In the genomic region with DNA sequence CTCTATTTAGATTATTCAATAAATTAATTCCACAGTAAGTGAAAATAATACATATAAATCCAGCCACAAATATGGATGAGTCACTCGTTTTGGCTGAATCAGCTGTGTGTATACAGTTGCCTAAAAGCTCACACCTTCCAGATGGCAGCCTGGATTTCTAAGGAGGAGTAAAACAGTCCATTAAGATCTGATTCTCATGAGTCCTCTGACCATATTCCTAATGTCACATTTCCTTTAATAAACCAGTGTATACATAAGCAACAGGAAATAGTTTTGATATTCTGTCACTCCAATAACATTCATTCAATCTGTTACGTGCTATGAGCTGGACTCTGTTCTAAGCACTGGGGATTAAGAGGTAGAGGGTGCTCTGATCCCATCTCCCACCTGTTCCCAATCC, we compare ENCODE assay signal across 16 cellular contexts. TPM values are rescaled to one million over a fixed set of nuclear protein-coding genes. Genes with fewer than 3 reads are reported as not detected.
A peak's percentile ranks its signal among the peaks of the same experiment; 100 is the strongest.
DNase-seq lines count a peak whose midpoint lies in the region; ATAC-seq and TF ChIP-seq lines count a peak whose summit lies in the region.
"Had no signal": no experiment of that assay in that cellular context is flagged by ENCODE, and none has a peak within 500 bp of the region (broad histone marks: within the 10 kb centered on the region; RNA-seq: fewer than 3 reads in every experiment).

No MANE protein-coding gene starts in this region.

- H2AK5ac ChIP-seq in mesenchymal stem cell (ENCODE audit: low read length, severe bottlenecking): no peak overlapping the region

- DNase-seq in AG10803 (ENCODE audit: low read depth) (peak; percentile 88), MG63 (peak; percentile 74), dedifferentiated amniotic fluid mesenchymal stem cell (ENCODE audit: extremely low spot score) (peak; percentile 21), mesenchymal stem cell (peak; percentile 42), GM10266 (ENCODE audit: extremely low spot score) (no peak), UCSD-AML1 (lab: John Stamatoyannopoulos, UW; ENCODE audit: unreplicated experiment) (no peak)
- DNase-seq: activated CD4-positive, alpha-beta T cell treated with anti-CD3 and anti-CD28 coated beads for 1 hour; activated naive CD8-positive, alpha-beta T cell treated with anti-CD3 and anti-CD28 coated beads, Interleukin-2, amount 50 U/mL, for 24 hours; hippocampal formation; MV-4-11; T-cell had no signal

- H3K79me1 ChIP-seq in mesenchymal stem cell (replicated peaks; ENCODE audit: low read length, poor library complexity, severe bottlenecking): no peaks in the 10 kb centered on the region

- no peak overlapping the region for H2AFZ ChIP-seq in mesenchymal stem cell (ENCODE audit: low read depth, low read length)

- no peak overlapping the region for H4K8ac ChIP-seq in mesenchymal stem cell (ENCODE audit: low read length)

- no peak overlapping the region for H3K18ac ChIP-seq in mesenchymal stem cell (ENCODE audit: low read depth in 1 of 2, low read length in 2 of 2)

- TF ChIP-seq CTCF in AG10803 (conservative IDR thresholded peaks at IDR 0.05; ENCODE audit: low read length): no peak
- TF ChIP-seq CTCF in GM10266 (IDR thresholded peaks at IDR 0.05; ENCODE audit: control insufficient read depth, insufficient read depth, low read depth, missing control alignments): no peak

- H3K9me3 ChIP-seq in MG63: no peaks in the 10 kb centered on the region
- H3K9me3 ChIP-seq in mesenchymal stem cell (ENCODE audit: control insufficient read depth, low read length): no peaks in the 10 kb centered on the region

- no peak overlapping the region for H2BK12ac ChIP-seq in mesenchymal stem cell (ENCODE audit: low read length in 2 of 2)

- H3K27me3 ChIP-seq in MG63 (no peaks in the 10 kb centered on the region), mesenchymal stem cell (ENCODE audit: control insufficient read depth in 1 of 2, insufficient read depth in 1 of 2, low read length in 2 of 2) (no peaks in the 10 kb centered on the region)

- H3K4me2 ChIP-seq in mesenchymal stem cell (ENCODE audit: low read length, poor library complexity, severe bottlenecking): no peak overlapping the region

- H3K9ac ChIP-seq in mesenchymal stem cell (ENCODE audit: low read length): no peak overlapping the region

- H3K4me1 ChIP-seq in mesenchymal stem cell (ENCODE audit: control insufficient read depth, insufficient read depth, low read depth, low read length): peaks cover 2% of the 10 kb centered on the region

- 30% methylated on average over 2 of the region's 2 CpGs for WGBS in mesenchymal stem cell

- no peak overlapping the region for H4K91ac ChIP-seq in mesenchymal stem cell (ENCODE audit: low read length)

- H3K36me3 ChIP-seq in MG63: peaks cover 48% of the 10 kb centered on the region
- H3K36me3 ChIP-seq in mesenchymal stem cell (ENCODE audit: control insufficient read depth in 1 of 2, insufficient read depth in 2 of 2, low read depth in 1 of 2, low read length in 2 of 2): peaks cover 9 to 57% of the 10 kb centered on the region in 2 experiments

- H2BK120ac ChIP-seq in mesenchymal stem cell (ENCODE audit: low read depth, low read length): no peak overlapping the region

- ATAC-seq in GM19395 (IDR thresholded peaks at IDR 0.05; ENCODE audit: unreplicated experiment): no peak
- ATAC-seq in activated CD4-positive, CD25-positive, alpha-beta regulatory T cell treated with anti-CD3 and anti-CD28 coated beads, Interleukin-2, amount 50 U/mL, for 24 hours: no peak
- ATAC-seq: activated naive CD8-positive, alpha-beta T cell treated with anti-CD3 and anti-CD28 coated beads, Interleukin-2, amount 50 U/mL, for 24 hours; T-cell had no signal

- H3K4me3 ChIP-seq in AG10803 (ENCODE audit: low read length) (no peak overlapping the region), MG63 (no peak overlapping the region), mesenchymal stem cell (ENCODE audit: insufficient read depth in 1 of 2, low read depth in 1 of 2, low read length in 2 of 2) (no peak overlapping the region)

- no peak overlapping the region for H3K14ac ChIP-seq in mesenchymal stem cell (ENCODE audit: low read length in 2 of 2)

- H2BK15ac ChIP-seq in mesenchymal stem cell (ENCODE audit: low read depth, poor library complexity, severe bottlenecking): no peak overlapping the region

- H2BK5ac ChIP-seq in mesenchymal stem cell (ENCODE audit: low read depth, low read length, poor library complexity, severe bottlenecking): no peak overlapping the region

- H3K27ac ChIP-seq in mesenchymal stem cell (ENCODE audit: low read length, poor library complexity, severe bottlenecking): no peak overlapping the region

- no peak overlapping the region for H3K4ac ChIP-seq in mesenchymal stem cell (ENCODE audit: low read depth in 1 of 2, low read length in 2 of 2)

- H3K23ac ChIP-seq in mesenchymal stem cell (ENCODE audit: low read length in 2 of 2): no peak overlapping the region

RNA-seq across cellular contexts. Expression of a gene that starts 21.8 kb away (rescaled TPM):
- 8.0 and 12.6 TPM in 2 replicates for total RNA-seq in MG63 (2014; rRNA removed; shearing (Covaris generic); ENCODE audit: low replicate concordance)
- 4.2 TPM for polyA plus RNA-seq in mesenchymal stem cell (2013, experiment 1 of 2)
- polyA plus RNA-seq in mesenchymal stem cell (2013, experiment 2 of 2): 4.4 TPM

RNA-seq across cellular contexts. Expression of a gene that starts 57.0 kb away (rescaled TPM):
- total RNA-seq in MG63 (2014; rRNA removed; shearing (Covaris generic); ENCODE audit: low replicate concordance): not detected in 2 replicates
- not detected for polyA plus RNA-seq in mesenchymal stem cell (2013, experiment 1 of 2)
- not detected for polyA plus RNA-seq in mesenchymal stem cell (2013, experiment 2 of 2)
- total RNA-seq: G401, HT-29 had no signal
- polyA plus RNA-seq: CD14-positive monocyte had no signal

Comparison
In these comparisons a context has a peak if more than half of its experiments do, and no peak if none do; other contexts are left out.
1. DNase-seq: peak in AG10803 (single experiment), MG63 (single experiment), dedifferentiated amniotic fluid mesenchymal stem cell (single experiment) and mesenchymal stem cell (single experiment); none in GM10266 (single experiment) and UCSD-AML1 (single experiment).